8 cellular contexts compared by ENCODE assay signal in genomic region chr14:71753126-71753830, GRCh38.
DNase-seq lines count a peak whose midpoint lies in the region; ATAC-seq and TF ChIP-seq lines count a peak whose summit lies in the region.

No MANE protein-coding gene starts in this region.

- H3K27me3 Mint-ChIP-seq in Caco-2 (ENCODE audit: insufficient read depth, unreplicated experiment): no peaks in the 10 kb centered on the region

- H3K4me3 Mint-ChIP-seq in Caco-2 (ENCODE audit: unreplicated experiment): no peak overlapping the region

- no peak overlapping the region for H3K27ac Mint-ChIP-seq in Caco-2 (ENCODE audit: unreplicated experiment)

- POLR2A ChIA-PET in Caco-2 (lab: Charles Lee): interaction anchor here (0.7 kb wide), 1 partner anchor 448 kb away, joined by 5 read pairs; no protein-coding TSS in a partner anchor

- H3K4me3 ChIP-seq in Caco-2 (ENCODE audit: low read depth, low read length): no peak overlapping the region
- H3K4me3 ChIP-seq in NT2/D1 (ENCODE audit: insufficient read length, low read depth): no peak overlapping the region

- no peaks in the 10 kb centered on the region for H3K9me3 Mint-ChIP-seq in Caco-2 (ENCODE audit: unreplicated experiment)

- CTCF ChIA-PET in Caco-2 (lab: Charles Lee): interaction anchor here (0.6 to 1.6 kb wide), 10 partner anchors 14 to 1939 kb away, joined by 3 to 7 read pairs (median 4); no protein-coding TSS in a partner anchor

- H3K27me3 ChIP-seq in Caco-2 (replicated peaks; ENCODE audit: control insufficient read depth, insufficient read depth, low read length) (no peaks in the 10 kb centered on the region), NT2/D1 (ENCODE audit: insufficient read depth, insufficient read length) (no peaks in the 10 kb centered on the region)

- ATAC-seq in GM19455 (IDR thresholded peaks at IDR 0.05; ENCODE audit: unreplicated experiment): no peak

- H3K4me1 ChIP-seq in Caco-2 (peaks cover 6% of the 10 kb centered on the region), NT2/D1 (ENCODE audit: insufficient read depth, insufficient read length) (no peaks in the 10 kb centered on the region)

- H3K36me3 Mint-ChIP-seq in Caco-2 (ENCODE audit: insufficient read depth, unreplicated experiment): no peaks in the 10 kb centered on the region

- peak; percentile 92 to 94 for TF ChIP-seq CTCF in Caco-2 (IDR thresholded peaks at IDR 0.05; ENCODE audit: insufficient read depth in 1 of 2, low read depth in 1 of 2, low read length in 1 of 2, severe bottlenecking in 1 of 2, unreplicated experiment in 1 of 2)

- H3K36me3 ChIP-seq in Caco-2 (ENCODE audit: control insufficient read depth, insufficient read depth, low read length): no peaks in the 10 kb centered on the region
- no peaks in the 10 kb centered on the region for H3K36me3 ChIP-seq in NT2/D1 (ENCODE audit: insufficient read depth, insufficient read length, low read length)

- no peaks in the 10 kb centered on the region for H3K4me1 Mint-ChIP-seq in Caco-2 (ENCODE audit: low read depth, unreplicated experiment)

- intact Hi-C loops in Caco-2 (cut with micrococcal nuclease; ENCODE audit: unreplicated experiment): loop anchor here (1.0 to 2.0 kb wide), 4 partner anchors 32 to 649 kb away; partner anchors contain the start of gene SIPA1L1

- DNase-seq in Caco-2 (peak; percentile 78 to 85), HuH-7.5 (ENCODE audit: low spot score) (peak; percentile 55), NT2/D1 (ENCODE audit: low read depth, low spot score) (peak; percentile 71), epidermal melanocyte (ENCODE audit: insufficient read length, low spot score) (peak; percentile 77), mucosa of gallbladder (ENCODE audit: low spot score) (peak; percentile 84)
- peak; percentile 86 for DNase-seq in activated CD8-positive, alpha-beta memory T cell treated with anti-CD3 and anti-CD28 coated beads, Interleukin-2, amount 50 U/mL, for 48 hours
- peak; percentile 26 to 42 for DNase-seq in stimulated activated CD8-positive, alpha-beta memory T cell treated with anti-CD3 and anti-CD28 coated beads, Interleukin-4, amount 100 ng/mL, for 1 hour (ENCODE audit: low read depth in 2 of 2, low spot score in 1 of 2)

- BruUV-seq in Caco-2 (replicated peaks; lab: Mats Ljungman, UMichigan): no TSS peak

- no peak overlapping the region for H3K9ac ChIP-seq in NT2/D1 (ENCODE audit: insufficient read length, low read depth)

- H3K9me3 ChIP-seq in Caco-2 (peaks cover 3% of the 10 kb centered on the region), NT2/D1 (ENCODE audit: insufficient read depth, low read length) (peaks cover 9% of the 10 kb centered on the region)

Comparison
In these comparisons a context has a peak if more than half of its experiments do, and no peak if none do; other contexts are left out.
1. DNase-seq: peak in every context shown above with its lines; median percentile 86 in activated CD8-positive, alpha-beta memory T cell treated with anti-CD3 and anti-CD28 coated beads, Interleukin-2, amount 50 U/mL, for 48 hours; 84 in mucosa of gallbladder; 82 in Caco-2; 77 in epidermal melanocyte; 71 in NT2/D1; 55 in HuH-7.5; 34 in stimulated activated CD8-positive, alpha-beta memory T cell treated with anti-CD3 and anti-CD28 coated beads, Interleukin-4, amount 100 ng/mL, for 1 hour.